1 cellular context compared by ENCODE assay signal in genomic region chr5:100464418-100464817, GRCh38.
TF ChIP-seq lines count a peak whose summit lies in the region.

No MANE protein-coding gene starts in this region.

TF ChIP-seq in HCT116, 20 proteins besides CTCF, POLR2A, EP300 and RAD21 (continued from another document):
- no peak for TF ChIP-seq ATF3 (IDR thresholded peaks at IDR 0.05)
- no peak for TF ChIP-seq ELF1 (IDR thresholded peaks at IDR 0.05; ENCODE audit: borderline replicate concordance, low read depth)
